14 cellular contexts compared by ENCODE assay signal in genomic region chr13:46297338-46297737, GRCh38.
DNase-seq lines count a peak whose midpoint lies in the region; ATAC-seq, FAIRE-seq and TF ChIP-seq lines count a peak whose summit lies in the region.
"Had no signal": no experiment of that assay in that cellular context is flagged by ENCODE, and none has a peak within 500 bp of the region (broad histone marks: within the 10 kb centered on the region; RNA-seq: fewer than 3 reads in every experiment).

No MANE protein-coding gene starts in this region.

- no peak for ATAC-seq in activated CD8-positive, alpha-beta T cell treated with anti-CD3 and anti-CD28 coated beads, Interleukin-2, amount 10 ng/mL, durations not matched to agents 7 days and 5 days
- ATAC-seq in HG03378 (IDR thresholded peaks at IDR 0.05; ENCODE audit: unreplicated experiment): no peak

- H3K4me3 ChIP-seq in keratinocyte (ENCODE audit: control insufficient read depth in 2 of 3, extremely low read depth in 1 of 3, insufficient read depth in 2 of 3, low read depth in 1 of 3, low read length in 3 of 3): no peak overlapping the region
- no peak overlapping the region for H3K4me3 ChIP-seq in thymus (ENCODE audit: low read length)

- H3K9me3 Mint-ChIP-seq in activated naive CD4-positive, alpha-beta T cell treated with anti-CD3 and anti-CD28 coated beads, Interleukin-2, amount 10 ng/mL, durations not matched to agents 7 days and 5 days: peaks cover 19% of the 10 kb centered on the region
- peaks cover 8% of the 10 kb centered on the region for H3K9me3 Mint-ChIP-seq in activated CD8-positive, alpha-beta T cell treated with anti-CD3 and anti-CD28 coated beads, Interleukin-2, amount 10 ng/mL, durations not matched to agents 7 days and 5 days (ENCODE audit: insufficient read depth)

- TF ChIP-seq CTCF in keratinocyte (optimal IDR thresholded peaks at IDR 0.05 in 1 of 3, IDR thresholded peaks at IDR 0.05 in 1 of 3, conservative IDR thresholded peaks at IDR 0.05 in 1 of 3; ENCODE audit: extremely low read depth in 1 of 3, insufficient read depth in 2 of 3, low read length in 3 of 3): no peak

- CTCF ChIA-PET in activated naive CD4-positive, alpha-beta T cell treated with anti-CD3 and anti-CD28 coated beads, Interleukin-2, amount 10 ng/mL, durations not matched to agents 7 days and 5 days (lab: Charles Lee): interaction anchor here (3.4 kb wide), 1 partner anchor 24 kb away, joined by 18 read pairs; no protein-coding TSS in a partner anchor
- CTCF ChIA-PET in activated CD8-positive, alpha-beta T cell treated with anti-CD3 and anti-CD28 coated beads, Interleukin-2, amount 10 ng/mL, durations not matched to agents 7 days and 5 days (lab: Charles Lee): interaction anchor here (1.0 to 13.4 kb wide), 9 partner anchors 13 to 171 kb away, joined by 3 to 160 read pairs (median 11); no protein-coding TSS in a partner anchor

- FAIRE-seq in keratinocyte (lab: Jason Lieb, UNC): peak; percentile 32

- peaks cover 12% of the 10 kb centered on the region for H3K36me3 Mint-ChIP-seq in activated naive CD4-positive, alpha-beta T cell treated with anti-CD3 and anti-CD28 coated beads, Interleukin-2, amount 10 ng/mL, durations not matched to agents 7 days and 5 days
- peaks cover 28% of the 10 kb centered on the region for H3K36me3 Mint-ChIP-seq in activated CD8-positive, alpha-beta T cell treated with anti-CD3 and anti-CD28 coated beads, Interleukin-2, amount 10 ng/mL, durations not matched to agents 7 days and 5 days (ENCODE audit: low read depth)
- H3K36me3 Mint-ChIP-seq: brain, memory B cell had no signal

- no peaks in the 10 kb centered on the region for H3K9me1 ChIP-seq in keratinocyte (ENCODE audit: control insufficient read depth, extremely low read depth, insufficient read depth, low read length)

- WGBS in thymus: 15% methylated on average over 3 of the region's 3 CpGs

- no peaks in the 10 kb centered on the region for H4K20me1 ChIP-seq in keratinocyte (ENCODE audit: control insufficient read depth, extremely low read depth, insufficient read depth, low read length)

- dilution Hi-C loops in keratinocyte (cut with MboI; ENCODE audit: extremely low pct_ligation_motif_present, low sequenced_read_pairs): no loop called here

- H3K9me3 ChIP-seq in keratinocyte (ENCODE audit: control insufficient read depth, low read depth, low read length): no peaks in the 10 kb centered on the region
- H3K9me3 ChIP-seq in thymus (ENCODE audit: control insufficient read depth): no peaks in the 10 kb centered on the region

- no peak overlapping the region for H3K4me3 Mint-ChIP-seq in activated naive CD4-positive, alpha-beta T cell treated with anti-CD3 and anti-CD28 coated beads, Interleukin-2, amount 10 ng/mL, durations not matched to agents 7 days and 5 days
- no peak overlapping the region for H3K4me3 Mint-ChIP-seq in activated CD8-positive, alpha-beta T cell treated with anti-CD3 and anti-CD28 coated beads, Interleukin-2, amount 10 ng/mL, durations not matched to agents 7 days and 5 days
- H3K4me3 Mint-ChIP-seq: brain, memory B cell had no signal

- H3K36me3 ChIP-seq in keratinocyte (ENCODE audit: control insufficient read depth in 2 of 2, extremely low read depth in 1 of 2, insufficient read depth in 2 of 2, low read length in 2 of 2) (no peaks in the 10 kb centered on the region), thymus (ENCODE audit: control insufficient read depth, insufficient read depth) (no peaks in the 10 kb centered on the region)

- H2AFZ ChIP-seq in keratinocyte (ENCODE audit: control insufficient read depth, low read length): no peak overlapping the region

- DNase-seq in activated naive CD4-positive, alpha-beta T cell treated with anti-CD3 and anti-CD28 coated beads, Interleukin-2, amount 10 ng/mL, durations not matched to agents 7 days and 5 days: no peak
- DNase-seq in activated naive CD4-positive, alpha-beta T cell treated with anti-CD3 and anti-CD28 coated beads, Interleukin-2, amount 50 U/mL, for 16 hours: no peak
- no peak for DNase-seq in activated CD8-positive, alpha-beta T cell treated with anti-CD3 and anti-CD28 coated beads, Interleukin-2, amount 10 ng/mL, durations not matched to agents 7 days and 5 days
- DNase-seq in keratinocyte (ENCODE audit: low read depth, low spot score) (no peak), mesenteric fat pad (ENCODE audit: low spot score) (no peak)
- DNase-seq in stimulated activated CD4-positive, alpha-beta T cell treated with anti-CD3 and anti-CD28 coated beads, Interleukin-1b, Interleukin-23, amount 100 ng/mL, for 48 hours: no peak
- DNase-seq: activated CD4-positive, alpha-beta T cell treated with anti-CD3 and anti-CD28 coated beads for 4 hours; AML-193; NCI-H1930; RPMI8226 had no signal

- H3K27ac Mint-ChIP-seq in activated naive CD4-positive, alpha-beta T cell treated with anti-CD3 and anti-CD28 coated beads, Interleukin-2, amount 10 ng/mL, durations not matched to agents 7 days and 5 days: peak overlapping the region; percentile 97
- peak overlapping the region; percentile 98 for H3K27ac Mint-ChIP-seq in activated CD8-positive, alpha-beta T cell treated with anti-CD3 and anti-CD28 coated beads, Interleukin-2, amount 10 ng/mL, durations not matched to agents 7 days and 5 days
- H3K27ac Mint-ChIP-seq: memory B cell had no signal

- H3K4me1 ChIP-seq in keratinocyte (ENCODE audit: control insufficient read depth, extremely low read depth, insufficient read depth, low read length): peaks cover 19% of the 10 kb centered on the region
- peaks cover 37% of the 10 kb centered on the region for H3K4me1 ChIP-seq in thymus (ENCODE audit: control insufficient read depth, insufficient read depth, low read length)

- peak overlapping the region; percentile 3 for H3K4me2 ChIP-seq in keratinocyte (ENCODE audit: control insufficient read depth, extremely low read depth, insufficient read depth, low read depth, low read length)

- H3K27ac ChIP-seq in keratinocyte (ENCODE audit: control insufficient read depth, insufficient read depth, low read length): no peak overlapping the region
- H3K27ac ChIP-seq in thymus (ENCODE audit: low read depth): peak overlapping the region; percentile 97

- no peaks in the 10 kb centered on the region for H3K27me3 Mint-ChIP-seq in activated naive CD4-positive, alpha-beta T cell treated with anti-CD3 and anti-CD28 coated beads, Interleukin-2, amount 10 ng/mL, durations not matched to agents 7 days and 5 days
- no peaks in the 10 kb centered on the region for H3K27me3 Mint-ChIP-seq in activated CD8-positive, alpha-beta T cell treated with anti-CD3 and anti-CD28 coated beads, Interleukin-2, amount 10 ng/mL, durations not matched to agents 7 days and 5 days (ENCODE audit: low read depth)

- H3K27me3 ChIP-seq in keratinocyte (ENCODE audit: control insufficient read depth, extremely low read depth, insufficient read depth, low read length) (peaks cover 5% of the 10 kb centered on the region), thymus (ENCODE audit: control insufficient read depth, insufficient read depth) (no peaks in the 10 kb centered on the region)

- no peaks in the 10 kb centered on the region for H3K79me2 ChIP-seq in keratinocyte (ENCODE audit: control insufficient read depth, insufficient read depth, low read length)

- no peak overlapping the region for H3K9ac ChIP-seq in keratinocyte (ENCODE audit: control insufficient read depth, extremely low read depth, insufficient read depth, low read length)

- POLR2A ChIA-PET in activated CD8-positive, alpha-beta T cell treated with anti-CD3 and anti-CD28 coated beads, Interleukin-2, amount 10 ng/mL, durations not matched to agents 7 days and 5 days (lab: Charles Lee): interaction anchor here (2.4 to 3.0 kb wide), 2 partner anchors 24 to 115 kb away, joined by 15 read pairs; partner anchors contain the start of gene LCP1

- H3K4me1 Mint-ChIP-seq in activated naive CD4-positive, alpha-beta T cell treated with anti-CD3 and anti-CD28 coated beads, Interleukin-2, amount 10 ng/mL, durations not matched to agents 7 days and 5 days: peaks cover 42% of the 10 kb centered on the region
- peaks cover 46% of the 10 kb centered on the region for H3K4me1 Mint-ChIP-seq in activated CD8-positive, alpha-beta T cell treated with anti-CD3 and anti-CD28 coated beads, Interleukin-2, amount 10 ng/mL, durations not matched to agents 7 days and 5 days (ENCODE audit: low read depth)
